8 cellular contexts compared by ENCODE assay signal in the genomic region with DNA sequence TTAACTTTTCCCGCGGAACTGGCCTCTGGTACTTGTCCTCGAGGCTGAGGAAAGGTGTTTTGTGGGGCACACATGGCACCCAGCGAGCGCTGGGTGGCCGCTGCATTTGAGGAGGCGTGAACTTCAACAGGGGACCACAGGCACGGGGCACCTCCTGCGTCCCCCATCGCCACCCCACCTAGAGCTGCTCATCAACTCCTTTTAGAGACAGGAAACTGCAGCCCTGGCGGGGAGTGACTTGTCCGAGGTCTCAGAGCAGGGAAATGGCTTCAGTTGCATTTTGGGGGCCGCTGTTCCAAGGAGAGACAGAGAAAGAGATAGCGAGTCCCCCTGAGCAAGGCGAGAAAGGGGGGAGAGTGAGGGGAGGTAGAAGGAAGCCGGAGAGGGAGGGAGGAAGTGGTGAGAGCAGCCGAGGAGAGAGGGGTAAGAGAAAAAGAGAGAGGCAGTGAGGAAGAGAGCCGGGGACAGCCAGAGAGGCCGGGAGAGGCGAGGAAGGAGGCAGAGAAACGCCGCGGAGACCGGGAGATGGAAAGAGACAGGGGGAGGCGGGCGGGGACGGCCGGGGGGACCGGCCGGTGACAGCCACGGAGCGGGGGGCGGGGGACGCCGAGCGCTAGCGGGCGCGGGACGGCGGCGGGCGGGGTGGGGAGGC. TPM values are rescaled to one million over a fixed set of nuclear protein-coding genes. Genes with fewer than 3 reads are reported as not detected.
A peak's percentile ranks its signal among the peaks of the same experiment; 100 is the strongest.
DNase-seq lines count a peak whose midpoint lies in the region; ATAC-seq, FAIRE-seq and TF ChIP-seq lines count a peak whose summit lies in the region.

No MANE protein-coding gene starts in this region.

- no peak overlapping the region for H3K27ac Mint-ChIP-seq in T-helper 2 cell treated with Interferon-gamma antibody and Interleukin-4, amounts not matched to agents 5 μg/mL and 100 μg/mL, for 36 hours

- H3K4me3 Mint-ChIP-seq in T-helper 2 cell treated with Interferon-gamma antibody and Interleukin-4, amounts not matched to agents 5 μg/mL and 100 μg/mL, for 36 hours, result peak overlapping the region; percentile 71

- H3K27me3 ChIP-seq in PC-3 (ENCODE audit: low read length) (peaks cover 88% of the 10 kb centered on the region), right cardiac atrium (ENCODE audit: control insufficient read depth, insufficient read depth) (no peaks in the 10 kb centered on the region), stomach (peaks cover 40 to 98% (median 93%) of the 10 kb centered on the region in 3 donors)

- H3K27me3 Mint-ChIP-seq in T-helper 2 cell treated with Interferon-gamma antibody and Interleukin-4, amounts not matched to agents 5 μg/mL and 100 μg/mL, for 36 hours (ENCODE audit: low read depth), result peaks cover 90% of the 10 kb centered on the region

- H3K9me3 ChIP-seq in PC-3 (ENCODE audit: low read length) (no peaks in the 10 kb centered on the region), right cardiac atrium (ENCODE audit: control insufficient read depth, low read length) (no peaks in the 10 kb centered on the region), stomach (no peaks in the 10 kb centered on the region)

- DNase-seq in T-helper 2 cell treated with Interferon-gamma antibody and Interleukin-4, amounts not matched to agents 5 μg/mL and 100 μg/mL, for 36 hours (ENCODE audit: low spot score), result no peak
- no peak for DNase-seq in T-helper 2 cell
- DNase-seq in PC-3, result no peak
- DNase-seq in right cardiac atrium, result no peak
- DNase-seq in stomach, result no peak
- no peak for DNase-seq in islet precursor cell
- DNase-seq in GM19239 (ENCODE audit: insufficient read length, low spot score), result no peak
- DNase-seq in COR-L47 (lab: John Stamatoyannopoulos, UW), result no peak

- peaks cover 23% of the 10 kb centered on the region for H3K4me1 Mint-ChIP-seq in T-helper 2 cell treated with Interferon-gamma antibody and Interleukin-4, amounts not matched to agents 5 μg/mL and 100 μg/mL, for 36 hours (ENCODE audit: low read depth)

- intact Hi-C loops in PC-3 (cut with micrococcal nuclease) (no loop called here), right cardiac atrium (cut with DNase I) (no loop called here), stomach (cut with DNase I; ENCODE audit: low total_unique reads) (no loop called here)

- H3K4me3 ChIP-seq in PC-3 (ENCODE audit: low read length) (peak overlapping the region; percentile 43; the same call in 1 of the 2 replicates), right cardiac atrium (ENCODE audit: low read length) (peak overlapping the region; percentile 76), stomach (peak overlapping the region; percentile 28 to 43 (median 36))

- no peaks in the 10 kb centered on the region for H4K20me1 ChIP-seq in PC-3 (ENCODE audit: low read length)

- H3K36me3 ChIP-seq in PC-3 (ENCODE audit: low read depth, low read length), result no peaks in the 10 kb centered on the region
- H3K36me3 ChIP-seq in stomach, result no peaks in the 10 kb centered on the region

- peak overlapping the region; percentile 62 for H3K4me2 ChIP-seq in PC-3 (ENCODE audit: low read length)

- no peak for TF ChIP-seq POLR2A in stomach (IDR thresholded peaks at IDR 0.05)

- H3K27ac ChIP-seq in PC-3 (ENCODE audit: low read length), result no peak overlapping the region
- no peak overlapping the region for H3K27ac ChIP-seq in right cardiac atrium (ENCODE audit: low read length)
- H3K27ac ChIP-seq in stomach, result no peak overlapping the region

- H3K9ac ChIP-seq in PC-3 (ENCODE audit: low read length), result no peak overlapping the region

- H3K36me3 Mint-ChIP-seq in T-helper 2 cell treated with Interferon-gamma antibody and Interleukin-4, amounts not matched to agents 5 μg/mL and 100 μg/mL, for 36 hours (ENCODE audit: low read depth), result peaks cover 1% of the 10 kb centered on the region

- no peak for TF ChIP-seq CTCF in PC-3 (conservative IDR thresholded peaks at IDR 0.05; ENCODE audit: low read depth, low read length)
- no peak for TF ChIP-seq CTCF in stomach (IDR thresholded peaks at IDR 0.05)

- H3F3A ChIP-seq in PC-3 (ENCODE audit: low read length, unreplicated experiment), result no peaks in the 10 kb centered on the region

- H2AFZ ChIP-seq in PC-3 (ENCODE audit: low read length), result no peak overlapping the region

- ATAC-seq in PC-3 (no peak), right cardiac atrium (no peak)

- no peaks in the 10 kb centered on the region for H3K9me3 Mint-ChIP-seq in T-helper 2 cell treated with Interferon-gamma antibody and Interleukin-4, amounts not matched to agents 5 μg/mL and 100 μg/mL, for 36 hours

- no peak for FAIRE-seq in GM19239 (lab: Jason Lieb, UNC)

- H3K79me2 ChIP-seq in PC-3 (ENCODE audit: low read length), result no peaks in the 10 kb centered on the region

- H3K4me1 ChIP-seq in PC-3 (ENCODE audit: insufficient read depth, low read length), result no peaks in the 10 kb centered on the region
- H3K4me1 ChIP-seq in right cardiac atrium (ENCODE audit: control insufficient read depth, insufficient read depth, low read length), result no peaks in the 10 kb centered on the region
- peaks cover 21 to 42% (median 30%) of the 10 kb centered on the region in 4 donors for H3K4me1 ChIP-seq in stomach

- H3K9me2 ChIP-seq in PC-3 (replicated peaks; ENCODE audit: low read length), result no peaks in the 10 kb centered on the region

- BruUV-seq in PC-3 (replicated peaks; lab: Mats Ljungman, UMichigan), result no TSS peak

- POLR2A ChIA-PET in PC-3 (lab: Charles Lee; ENCODE audit: unreplicated experiment), result no interaction called here

- CTCF ChIA-PET in PC-3 (lab: Charles Lee), result no interaction called here

- no peak for TF ChIP-seq EP300 in stomach (IDR thresholded peaks at IDR 0.05)

- 4% methylated on average over 42 of the region's 43 CpGs for WGBS in right cardiac atrium
- 2 to 7% (median 4%) methylated on average over 23 to 43 of the region's 43 CpGs for WGBS in stomach, 5 donors

RNA-seq across cellular contexts. Expression of a gene that starts 12.5 kb away (rescaled TPM):
- total RNA-seq in PC-3 (2014; rRNA removed) (1.1 TPM in 2 replicates), right cardiac atrium (under 1 TPM in 1 of 4 donors, not detected in 3; 0.17 TPM), stomach (under 1 TPM in 1 of 5 donors, not detected in 4; 0.18 TPM)
- polyA plus RNA-seq in right cardiac atrium (0.07 TPM), stomach (not detected)
